ENCODE assay signal across 31 cellular contexts in the genomic region with DNA sequence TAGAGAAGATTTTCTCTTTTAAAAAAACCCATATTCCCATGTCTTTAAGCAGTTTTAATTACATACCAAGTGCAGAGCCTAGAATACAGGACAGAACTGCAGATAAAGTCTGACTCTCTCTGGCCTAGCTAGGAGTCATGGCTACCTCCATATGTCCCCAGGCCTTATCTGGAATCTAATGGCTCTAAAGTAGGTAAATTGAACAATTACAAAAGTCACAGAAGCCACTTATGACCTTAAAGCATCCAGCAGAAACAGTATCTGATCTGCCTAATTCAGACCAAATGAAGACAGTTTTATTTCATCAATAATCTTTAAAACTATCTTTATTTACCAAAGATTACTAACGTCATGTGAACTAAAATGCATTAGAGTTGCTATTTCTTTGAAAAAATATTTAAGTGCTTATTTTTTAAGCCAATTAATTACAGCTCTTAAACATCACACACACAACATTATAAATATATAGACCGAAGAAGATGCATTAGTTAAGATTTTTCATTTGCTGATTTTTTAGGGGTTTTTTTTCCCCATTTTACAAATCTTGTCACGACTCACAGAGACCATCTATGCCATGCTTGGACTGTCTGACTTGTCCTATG. TPM values are rescaled to one million over a fixed set of nuclear protein-coding genes. Genes with fewer than 3 reads are reported as not detected.
"Had no signal": no experiment of that assay in that cellular context is flagged by ENCODE, and none has a peak within 500 bp of the region (broad histone marks: within the 10 kb centered on the region; RNA-seq: fewer than 3 reads in every experiment).

No MANE protein-coding gene starts in this region.

- DNase-seq: activated CD4-positive, alpha-beta memory T cell treated with anti-CD3 and anti-CD28 coated beads, Interleukin-2, amount 10 ng/mL, durations not matched to agents 7 days and 5 days; activated CD4-positive, alpha-beta T cell treated with anti-CD3 and anti-CD28 coated beads for 36 hours; activated CD8-positive, alpha-beta memory T cell treated with anti-CD3 and anti-CD28 coated beads for 24 hours; activated CD8-positive, alpha-beta memory T cell treated with anti-CD3 and anti-CD28 coated beads, Interleukin-2, amount 10 ng/mL, durations not matched to agents 7 days and 5 days; activated CD8-positive, alpha-beta memory T cell treated with anti-CD3 and anti-CD28 coated beads, Interleukin-2, amount 50 U/mL, for 48 hours; activated effector memory CD4-positive, alpha-beta T cell treated with Interleukin-2 at 50 U/mL for 16 hours; activated naive CD4-positive, alpha-beta T cell treated with anti-CD3 and anti-CD28 coated beads, Interleukin-2, amount 10 ng/mL, durations not matched to agents 7 days and 5 days; activated naive CD8-positive, alpha-beta T cell treated with anti-CD3 and anti-CD28 coated beads, Interleukin-2, amount 50 U/mL, for 24 hours; activated T-cell treated with anti-CD3 and anti-CD28 coated beads, Interleukin-2, amount 50 U/mL, for 48 hours; anterior cingulate cortex; Karpas-422; KBM-7; NCI-H1105; NCI-H1417 treated with DMSO at 0.1 percent for 48 hours; NCI-H187 treated with DMSO at 0.1 percent for 48 hours; NCI-H2081; NCI-H2171 treated with DMSO at 0.1 percent for 48 hours; NCI-H226; NCI-H524 treated with DMSO at 0.1 percent for 48 hours; NCI-H748 treated with DMSO at 0.1 percent for 48 hours; NK-92 treated with Interleukin-12 subunit alpha and Interleukin-12 subunit beta, amount 100 ng/mL, for 24 hours; OCI-M1; SHP77 had no signal

- H3K4me1 Mint-ChIP-seq: activated CD4-positive, alpha-beta T cell treated with anti-CD3 and anti-CD28 coated beads for 36 hours had no signal

- H3K4me3 Mint-ChIP-seq: activated CD4-positive, alpha-beta memory T cell treated with anti-CD3 and anti-CD28 coated beads, Interleukin-2, amount 10 ng/mL, durations not matched to agents 7 days and 5 days; activated CD4-positive, alpha-beta T cell treated with anti-CD3 and anti-CD28 coated beads for 36 hours; activated CD8-positive, alpha-beta memory T cell treated with anti-CD3 and anti-CD28 coated beads, Interleukin-2, amount 10 ng/mL, durations not matched to agents 7 days and 5 days; activated naive CD4-positive, alpha-beta T cell treated with anti-CD3 and anti-CD28 coated beads, Interleukin-2, amount 10 ng/mL, durations not matched to agents 7 days and 5 days; activated naive CD8-positive, alpha-beta T cell; activated naive CD8-positive, alpha-beta T cell treated with anti-CD3 and anti-CD28 coated beads, Interleukin-2, amount 50 U/mL, for 24 hours; central memory CD8-positive, alpha-beta T cell; T-helper 1 cell treated with Interleukin-12 subunit alpha and Interleukin-12 subunit beta and Interleukin-4 antibody, amounts not matched to agents 30 μg/mL and 1 μg/mL, for 36 hours; T-helper 2 cell treated with Interferon-gamma antibody and Interleukin-4, amounts not matched to agents 5 μg/mL and 100 μg/mL, for 36 hours had no signal

- H3K27me3 Mint-ChIP-seq: activated CD4-positive, alpha-beta memory T cell treated with anti-CD3 and anti-CD28 coated beads, Interleukin-2, amount 10 ng/mL, durations not matched to agents 7 days and 5 days; activated CD4-positive, alpha-beta T cell treated with anti-CD3 and anti-CD28 coated beads for 36 hours; activated CD8-positive, alpha-beta memory T cell treated with anti-CD3 and anti-CD28 coated beads, Interleukin-2, amount 10 ng/mL, durations not matched to agents 7 days and 5 days; activated naive CD4-positive, alpha-beta T cell treated with anti-CD3 and anti-CD28 coated beads, Interleukin-2, amount 10 ng/mL, durations not matched to agents 7 days and 5 days; activated naive CD8-positive, alpha-beta T cell; activated naive CD8-positive, alpha-beta T cell treated with anti-CD3 and anti-CD28 coated beads, Interleukin-2, amount 50 U/mL, for 24 hours; central memory CD8-positive, alpha-beta T cell had no signal

- H3K9me3 ChIP-seq: SJSA1 had no signal

- H3K27me3 ChIP-seq: cardiac muscle cell, SJSA1 had no signal

- H3K27ac ChIP-seq: cardiac muscle cell, SJSA1 had no signal

- H3K4me3 ChIP-seq: cardiac muscle cell, SJSA1 had no signal

- H3K9me3 Mint-ChIP-seq: activated CD4-positive, alpha-beta memory T cell treated with anti-CD3 and anti-CD28 coated beads, Interleukin-2, amount 10 ng/mL, durations not matched to agents 7 days and 5 days; activated naive CD4-positive, alpha-beta T cell treated with anti-CD3 and anti-CD28 coated beads, Interleukin-2, amount 10 ng/mL, durations not matched to agents 7 days and 5 days; activated naive CD8-positive, alpha-beta T cell treated with anti-CD3 and anti-CD28 coated beads, Interleukin-2, amount 50 U/mL, for 24 hours; central memory CD8-positive, alpha-beta T cell; T-helper 1 cell treated with Interleukin-12 subunit alpha and Interleukin-12 subunit beta and Interleukin-4 antibody, amounts not matched to agents 30 μg/mL and 1 μg/mL, for 36 hours; T-helper 2 cell treated with Interferon-gamma antibody and Interleukin-4, amounts not matched to agents 5 μg/mL and 100 μg/mL, for 36 hours had no signal

- ATAC-seq: activated CD4-positive, alpha-beta T cell treated with anti-CD3 and anti-CD28 coated beads for 36 hours; activated CD4-positive, CD25-positive, alpha-beta regulatory T cell treated with anti-CD3 and anti-CD28 coated beads, Interleukin-2, amount 50 U/mL, for 24 hours; activated CD8-positive, alpha-beta memory T cell treated with anti-CD3 and anti-CD28 coated beads, Interleukin-2, amount 10 ng/mL, durations not matched to agents 7 days and 5 days; activated naive CD8-positive, alpha-beta T cell treated with anti-CD3 and anti-CD28 coated beads, Interleukin-2, amount 50 U/mL, for 24 hours had no signal

- H3K4me1 ChIP-seq: SJSA1 had no signal

- H3K27ac Mint-ChIP-seq: activated CD4-positive, alpha-beta memory T cell treated with anti-CD3 and anti-CD28 coated beads, Interleukin-2, amount 10 ng/mL, durations not matched to agents 7 days and 5 days; activated CD4-positive, alpha-beta T cell treated with anti-CD3 and anti-CD28 coated beads for 36 hours; activated CD8-positive, alpha-beta memory T cell treated with anti-CD3 and anti-CD28 coated beads, Interleukin-2, amount 10 ng/mL, durations not matched to agents 7 days and 5 days; activated naive CD4-positive, alpha-beta T cell treated with anti-CD3 and anti-CD28 coated beads, Interleukin-2, amount 10 ng/mL, durations not matched to agents 7 days and 5 days; activated naive CD8-positive, alpha-beta T cell; activated naive CD8-positive, alpha-beta T cell treated with anti-CD3 and anti-CD28 coated beads, Interleukin-2, amount 50 U/mL, for 24 hours; T-helper 1 cell treated with Interleukin-12 subunit alpha and Interleukin-12 subunit beta and Interleukin-4 antibody, amounts not matched to agents 30 μg/mL and 1 μg/mL, for 36 hours; T-helper 2 cell treated with Interferon-gamma antibody and Interleukin-4, amounts not matched to agents 5 μg/mL and 100 μg/mL, for 36 hours had no signal

RNA-seq across cellular contexts. Expression of a gene that starts 55.8 kb away (rescaled TPM):
- total RNA-seq: activated CD4-positive, alpha-beta memory T cell treated with anti-CD3 and anti-CD28 coated beads, Interleukin-2, amount 10 ng/mL, durations not matched to agents 7 days and 5 days; activated CD4-positive, alpha-beta T cell treated with anti-CD3 and anti-CD28 coated beads for 36 hours; activated CD8-positive, alpha-beta memory T cell treated with anti-CD3 and anti-CD28 coated beads, Interleukin-2, amount 10 ng/mL, durations not matched to agents 7 days and 5 days; cardiac muscle cell; MCF 10A; SJSA1 had no signal
